In the genomic region with DNA sequence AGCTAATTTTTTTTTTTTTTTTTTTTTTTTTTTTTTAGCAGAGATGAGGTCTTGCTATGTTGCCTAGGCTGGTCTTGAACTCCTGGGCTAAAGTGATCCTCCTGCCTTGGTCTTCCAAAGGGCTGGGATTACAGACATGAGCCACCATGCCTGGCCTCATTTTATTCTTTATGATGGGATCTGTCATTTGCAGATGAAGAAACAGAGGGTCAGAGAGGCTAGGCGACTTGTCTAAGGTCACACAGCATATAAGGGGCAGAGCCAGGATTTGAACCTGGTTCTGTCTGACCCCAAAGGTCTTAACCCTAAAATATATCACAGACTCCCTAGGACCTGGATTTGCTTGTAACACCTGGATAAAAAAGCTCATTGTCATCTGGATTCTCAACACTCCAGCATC, we compare ENCODE assay signal across 14 cellular contexts.
"Had no signal": no experiment of that assay in that cellular context is flagged by ENCODE, and none has a peak within 500 bp of the region (broad histone marks: within the 10 kb centered on the region; RNA-seq: fewer than 3 reads in every experiment).

No MANE protein-coding gene starts in this region.

- H3K27ac Mint-ChIP-seq: activated CD4-positive, alpha-beta memory T cell treated with anti-CD3 and anti-CD28 coated beads, Interleukin-2, amount 10 ng/mL, durations not matched to agents 7 days and 5 days; activated CD4-positive, alpha-beta T cell treated with anti-CD3 and anti-CD28 coated beads for 36 hours; activated naive CD8-positive, alpha-beta T cell treated with anti-CD3 and anti-CD28 coated beads, Interleukin-2, amount 50 U/mL, for 24 hours; stimulated activated effector memory CD8-positive, alpha-beta T cell treated with anti-CD3 and anti-CD28 coated beads, Interleukin-12 subunit alpha, Interleukin-12 subunit beta, amount 100 ng/mL, for 72 hours had no signal

- H3K4me1 ChIP-seq: colonic mucosa, left ventricle myocardium inferior had no signal

- H3K27me3 Mint-ChIP-seq: activated CD4-positive, alpha-beta memory T cell treated with anti-CD3 and anti-CD28 coated beads, Interleukin-2, amount 10 ng/mL, durations not matched to agents 7 days and 5 days had no signal

- DNase-seq: activated CD4-positive, alpha-beta memory T cell treated with anti-CD3 and anti-CD28 coated beads, Interleukin-2, amount 10 ng/mL, durations not matched to agents 7 days and 5 days; activated CD4-positive, alpha-beta T cell treated with anti-CD3 and anti-CD28 coated beads for 36 hours; activated naive CD4-positive, alpha-beta T cell; activated naive CD8-positive, alpha-beta T cell treated with anti-CD3 and anti-CD28 coated beads, Interleukin-2, amount 50 U/mL, for 24 hours; effector CD4-positive, alpha-beta T cell; left ventricle myocardium inferior had no signal

- H3K36me3 ChIP-seq: colonic mucosa, left ventricle myocardium inferior, tibial nerve, WERI-Rb-1 had no signal

- FAIRE-seq: kidney, small intestine had no signal

- H3K79me2 ChIP-seq: parathyroid adenoma had no signal

- H3K27ac ChIP-seq: colonic mucosa, left ventricle myocardium inferior, parathyroid adenoma, WERI-Rb-1 had no signal

- H3K9me3 Mint-ChIP-seq: neural crest cell had no signal

- H3K4me3 Mint-ChIP-seq: activated CD4-positive, alpha-beta memory T cell treated with anti-CD3 and anti-CD28 coated beads, Interleukin-2, amount 10 ng/mL, durations not matched to agents 7 days and 5 days; activated CD4-positive, alpha-beta T cell treated with anti-CD3 and anti-CD28 coated beads for 36 hours; activated naive CD8-positive, alpha-beta T cell treated with anti-CD3 and anti-CD28 coated beads, Interleukin-2, amount 50 U/mL, for 24 hours; neural crest cell; stimulated activated effector memory CD8-positive, alpha-beta T cell treated with anti-CD3 and anti-CD28 coated beads, Interleukin-12 subunit alpha, Interleukin-12 subunit beta, amount 100 ng/mL, for 72 hours had no signal

- ATAC-seq: activated CD4-positive, alpha-beta T cell treated with anti-CD3 and anti-CD28 coated beads for 36 hours; activated naive CD8-positive, alpha-beta T cell treated with anti-CD3 and anti-CD28 coated beads, Interleukin-2, amount 50 U/mL, for 24 hours; stimulated activated effector memory CD8-positive, alpha-beta T cell treated with anti-CD3 and anti-CD28 coated beads, Interleukin-12 subunit alpha, Interleukin-12 subunit beta, amount 100 ng/mL, for 72 hours had no signal

- H3K4me3 ChIP-seq: colonic mucosa, left ventricle myocardium inferior, tibial nerve had no signal

- H3K36me3 Mint-ChIP-seq: stimulated activated effector memory CD8-positive, alpha-beta T cell treated with anti-CD3 and anti-CD28 coated beads, Interleukin-12 subunit alpha, Interleukin-12 subunit beta, amount 100 ng/mL, for 72 hours had no signal

- H3K9me3 ChIP-seq: colonic mucosa, left ventricle myocardium inferior, tibial nerve had no signal

- H3K4me1 Mint-ChIP-seq: activated CD4-positive, alpha-beta memory T cell treated with anti-CD3 and anti-CD28 coated beads, Interleukin-2, amount 10 ng/mL, durations not matched to agents 7 days and 5 days; activated CD4-positive, alpha-beta T cell treated with anti-CD3 and anti-CD28 coated beads for 36 hours; activated naive CD8-positive, alpha-beta T cell treated with anti-CD3 and anti-CD28 coated beads, Interleukin-2, amount 50 U/mL, for 24 hours; stimulated activated effector memory CD8-positive, alpha-beta T cell treated with anti-CD3 and anti-CD28 coated beads, Interleukin-12 subunit alpha, Interleukin-12 subunit beta, amount 100 ng/mL, for 72 hours had no signal

- H3K27me3 ChIP-seq: colonic mucosa, tibial nerve had no signal

- H3K9ac ChIP-seq: parathyroid adenoma had no signal
